In genomic region chr4:55397521-55398321, GRCh38 we compare ENCODE assay signal across 8 cellular contexts.
DNase-seq lines count a peak whose midpoint lies in the region; ATAC-seq lines count a peak whose summit lies in the region.

No MANE protein-coding gene starts in this region.

- no peaks in the 10 kb centered on the region for H3K27me3 ChIP-seq in stomach smooth muscle (ENCODE audit: control insufficient read depth in 1 of 2, insufficient read depth in 2 of 2, low read length in 2 of 2)

- peak overlapping the region; percentile 83 to 87 for H3K4me3 ChIP-seq in stomach smooth muscle (ENCODE audit: low read length in 2 of 2)

- peak; percentile 43 for DNase-seq in DMS79 treated with DMSO at 0.1 percent for 48 hours (lab: John Stamatoyannopoulos, UW)
- DNase-seq in KBM-7 = peak; percentile 43
- DNase-seq in amniotic epithelial cell (ENCODE audit: low read depth) = peak; percentile 95
- peak; percentile 52 for DNase-seq in islet precursor cell
- no peak for DNase-seq in SW480 (ENCODE audit: low spot score)

- in situ Hi-C loops in KBM-7 (cut with MboI; ENCODE audit: low pct_unique_long_range_greater_than_20kb, low sequenced_read_pairs) = no loop called here

- H3K27ac ChIP-seq in stomach smooth muscle (ENCODE audit: low read length) = peak overlapping the region; percentile 95

- peaks cover 22% of the 10 kb centered on the region for H3K4me1 ChIP-seq in stomach smooth muscle (ENCODE audit: control insufficient read depth, insufficient read depth, low read length)

- ATAC-seq in HG02970 (IDR thresholded peaks at IDR 0.05; ENCODE audit: low FRiP score, unreplicated experiment) (no peak), HG03025 (IDR thresholded peaks at IDR 0.05; ENCODE audit: low FRiP score, unreplicated experiment) (no peak)

- H3K9me3 ChIP-seq in stomach smooth muscle (ENCODE audit: control insufficient read depth in 2 of 2, low read length in 2 of 2) = no peaks in the 10 kb centered on the region

- peak overlapping the region; percentile 92 to 94 for H3K9ac ChIP-seq in stomach smooth muscle (ENCODE audit: low read length in 2 of 2)

- H3K36me3 ChIP-seq in stomach smooth muscle (ENCODE audit: control insufficient read depth in 2 of 2, insufficient read depth in 2 of 2, low read length in 2 of 2) = peaks cover 0 to 2% of the 10 kb centered on the region in 2 donors
